Comparison of ENCODE assay signal across 11 cellular contexts in genomic region chr1:167631386-167631941, GRCh38. TPM values are rescaled to one million over a fixed set of nuclear protein-coding genes. Genes with fewer than 3 reads are reported as not detected.
DNase-seq lines count a peak whose midpoint lies in the region; ATAC-seq and TF ChIP-seq lines count a peak whose summit lies in the region.
"Had no signal": no experiment of that assay in that cellular context is flagged by ENCODE, and none has a peak within 500 bp of the region (broad histone marks: within the 10 kb centered on the region; RNA-seq: fewer than 3 reads in every experiment).

No MANE protein-coding gene starts in this region.

- no peaks in the 10 kb centered on the region for H3K36me3 ChIP-seq in right lobe of liver
- H3K36me3 ChIP-seq in subcutaneous abdominal adipose tissue (ENCODE audit: control insufficient read depth in 5 of 5, insufficient read depth in 5 of 5, low read length in 5 of 5) = no peaks in the 10 kb centered on the region

- WGBS in right lobe of liver (ENCODE audit: insufficient coverage, low coverage, low lambda C conversion rate, missing lambda C conversion rate) = 46% methylated on average over 3 of the region's 3 CpGs

- H3K27me3 Mint-ChIP-seq in activated CD4-positive, alpha-beta T cell treated with anti-CD3 and anti-CD28 coated beads for 36 hours = no peaks in the 10 kb centered on the region
- H3K27me3 Mint-ChIP-seq in activated CD4-positive, alpha-beta memory T cell treated with anti-CD3 and anti-CD28 coated beads for 36 hours = no peaks in the 10 kb centered on the region

- peaks cover 79% of the 10 kb centered on the region for H3K4me1 Mint-ChIP-seq in activated CD4-positive, alpha-beta T cell treated with anti-CD3 and anti-CD28 coated beads for 36 hours
- peaks cover 68% of the 10 kb centered on the region for H3K4me1 Mint-ChIP-seq in activated CD4-positive, alpha-beta memory T cell treated with anti-CD3 and anti-CD28 coated beads for 36 hours (ENCODE audit: low read depth)

- peak overlapping the region; percentile 85 for H3K4me3 Mint-ChIP-seq in activated CD4-positive, alpha-beta T cell treated with anti-CD3 and anti-CD28 coated beads for 36 hours
- peak overlapping the region; percentile 93 for H3K4me3 Mint-ChIP-seq in activated CD4-positive, alpha-beta memory T cell treated with anti-CD3 and anti-CD28 coated beads for 36 hours

- intact Hi-C loops in activated CD4-positive, alpha-beta T cell treated with anti-CD3 and anti-CD28 coated beads for 36 hours (cut with DNase I, micrococcal nuclease) = loop anchor here (2.0 to 10.0 kb wide), 4 partner anchors 57 to 409 kb away; partner anchors contain the start of genes CREG1 (in 1 of the 2), DCAF6 (in 1 of the 2) and MPC2 (in 1 of the 2)
- intact Hi-C loops in activated CD4-positive, alpha-beta memory T cell treated with anti-CD3 and anti-CD28 coated beads for 36 hours (cut with micrococcal nuclease) = loop anchor here (2.0 to 5.0 kb wide), 2 partner anchors 79 to 306 kb away; partner anchors contain the start of genes CREG1, DCAF6 and MPC2
- intact Hi-C loops in right lobe of liver (cut with DNase I) = no loop called here

- no peak for ATAC-seq in activated CD4-positive, alpha-beta T cell treated with anti-CD3 and anti-CD28 coated beads for 36 hours
- ATAC-seq in right lobe of liver = no peak
- ATAC-seq in GM19452 (IDR thresholded peaks at IDR 0.05; ENCODE audit: unreplicated experiment) = no peak
- ATAC-seq in HG02870 (IDR thresholded peaks at IDR 0.05; ENCODE audit: unreplicated experiment) = no peak
- ATAC-seq in GM19035 (IDR thresholded peaks at IDR 0.05; ENCODE audit: unreplicated experiment) = no peak
- ATAC-seq: body of pancreas had no signal

- H3K27ac ChIP-seq in right lobe of liver (peak overlapping the region in 2 of 3 donors; percentile 84 to 87), subcutaneous abdominal adipose tissue (ENCODE audit: low read depth, low read length) (no peak overlapping the region)
- H3K27ac ChIP-seq: A549 had no signal

- TF ChIP-seq CTCF in right lobe of liver (IDR thresholded peaks at IDR 0.05) = no peak

- H3K9me3 ChIP-seq in right lobe of liver = no peaks in the 10 kb centered on the region
- no peaks in the 10 kb centered on the region for H3K9me3 ChIP-seq in subcutaneous abdominal adipose tissue (ENCODE audit: control insufficient read depth in 5 of 5, low read length in 5 of 5)
- H3K9me3 ChIP-seq: A549, body of pancreas had no signal

- TF ChIP-seq POLR2A in right lobe of liver (IDR thresholded peaks at IDR 0.05) = no peak

- no peaks in the 10 kb centered on the region for H3K9me3 Mint-ChIP-seq in activated CD4-positive, alpha-beta T cell treated with anti-CD3 and anti-CD28 coated beads for 36 hours (ENCODE audit: low read depth)
- H3K9me3 Mint-ChIP-seq in activated CD4-positive, alpha-beta memory T cell treated with anti-CD3 and anti-CD28 coated beads for 36 hours = no peaks in the 10 kb centered on the region

- H3K27me3 ChIP-seq in right lobe of liver = no peaks in the 10 kb centered on the region
- peaks cover 0 to 3% (median 2%) of the 10 kb centered on the region in 5 donors for H3K27me3 ChIP-seq in subcutaneous abdominal adipose tissue (ENCODE audit: control insufficient read depth in 5 of 5, insufficient read depth in 4 of 5, low read length in 5 of 5)
- H3K27me3 ChIP-seq: body of pancreas had no signal

- peak overlapping the region; percentile 55 to 57 (median 55) for H3K4me3 ChIP-seq in right lobe of liver
- peak overlapping the region in 4 of 5 donors; percentile 42 to 80 (median 73) for H3K4me3 ChIP-seq in subcutaneous abdominal adipose tissue (ENCODE audit: low read depth in 1 of 5, low read length in 5 of 5)
- H3K4me3 ChIP-seq: A549, body of pancreas had no signal

- H3K36me3 Mint-ChIP-seq in activated CD4-positive, alpha-beta T cell treated with anti-CD3 and anti-CD28 coated beads for 36 hours (ENCODE audit: low read depth) = peaks cover 30% of the 10 kb centered on the region
- peaks cover 31% of the 10 kb centered on the region for H3K36me3 Mint-ChIP-seq in activated CD4-positive, alpha-beta memory T cell treated with anti-CD3 and anti-CD28 coated beads for 36 hours

- CTCF ChIA-PET in activated CD4-positive, alpha-beta T cell treated with anti-CD3 and anti-CD28 coated beads for 36 hours (lab: Charles Lee) = interaction anchor here (0.7 to 3.1 kb wide), 7 partner anchors 11 to 84 kb away, joined by 3 to 27 read pairs (median 6); no protein-coding TSS in a partner anchor
- CTCF ChIA-PET in activated CD4-positive, alpha-beta memory T cell treated with anti-CD3 and anti-CD28 coated beads for 36 hours (lab: Charles Lee) = interaction anchor here (0.8 to 8.5 kb wide), 8 partner anchors 15 to 411 kb away, joined by 3 to 98 read pairs (median 4); no protein-coding TSS in a partner anchor

- DNase-seq in activated CD4-positive, alpha-beta T cell treated with anti-CD3 and anti-CD28 coated beads for 36 hours = peak; percentile 24
- no peak for DNase-seq in activated CD4-positive, alpha-beta T cell treated with anti-CD3 and anti-CD28 coated beads for 1 hour
- DNase-seq in activated CD4-positive, alpha-beta memory T cell treated with anti-CD3 and anti-CD28 coated beads for 36 hours = no peak
- no peak for DNase-seq in right lobe of liver
- DNase-seq: body of pancreas, NCI-H2171 had no signal

- POLR2A ChIA-PET in activated CD4-positive, alpha-beta T cell treated with anti-CD3 and anti-CD28 coated beads for 36 hours (lab: Charles Lee) = interaction anchor here (0.5 to 2.0 kb wide), 4 partner anchors 9 to 753 kb away, joined by 3 to 7 read pairs (median 4); no protein-coding TSS in a partner anchor
- POLR2A ChIA-PET in activated CD4-positive, alpha-beta memory T cell treated with anti-CD3 and anti-CD28 coated beads for 36 hours (lab: Charles Lee) = interaction anchor here (0.8 to 3.9 kb wide), 11 partner anchors 10 to 411 kb away, joined by 3 to 23 read pairs (median 5); partner anchors contain the start of genes CREG1, DCAF6 and POU2F1

- H3K9ac ChIP-seq in subcutaneous abdominal adipose tissue (ENCODE audit: low read length in 5 of 5) = peak overlapping the region in 1 of 5 donors; percentile 74

- H3K4me1 ChIP-seq in right lobe of liver = peaks cover 0 to 2% (median 0%) of the 10 kb centered on the region in 4 donors
- peaks cover 1 to 72% (median 32%) of the 10 kb centered on the region in 5 donors for H3K4me1 ChIP-seq in subcutaneous abdominal adipose tissue (ENCODE audit: control insufficient read depth in 5 of 5, insufficient read depth in 5 of 5, low read length in 5 of 5)

- H3K27ac Mint-ChIP-seq in activated CD4-positive, alpha-beta T cell treated with anti-CD3 and anti-CD28 coated beads for 36 hours = peak overlapping the region; percentile 97
- peak overlapping the region; percentile 97 for H3K27ac Mint-ChIP-seq in activated CD4-positive, alpha-beta memory T cell treated with anti-CD3 and anti-CD28 coated beads for 36 hours

RNA-seq across cellular contexts. Expression of gene RCSD1, which starts 1.4 kb away (rescaled TPM):
- 10 to 100 TPM; 59.9 to 62.0 TPM for total RNA-seq in activated CD4-positive, alpha-beta T cell treated with anti-CD3 and anti-CD28 coated beads for 36 hours
- total RNA-seq in activated CD4-positive, alpha-beta memory T cell treated with anti-CD3 and anti-CD28 coated beads for 36 hours = 10 to 100 TPM; 61.7 to 65.8 TPM
- total RNA-seq in right lobe of liver = 1 to 10 TPM; 2.4 to 8.4 (median 5.0) TPM

Comparison
In these comparisons a context has a peak if more than half of its experiments do, and no peak if none do; other contexts are left out.
1. RNA of gene RCSD1, which starts 1.4 kb away (total RNA-seq): 61.7 to 65.8 TPM in activated CD4-positive, alpha-beta memory T cell treated with anti-CD3 and anti-CD28 coated beads for 36 hours and 59.9 to 62.0 TPM in activated CD4-positive, alpha-beta T cell treated with anti-CD3 and anti-CD28 coated beads for 36 hours; 2.4 to 8.4 TPM in right lobe of liver; every median in the first group is over 4 times any median in the second.
2. intact Hi-C loops: an anchor here in activated CD4-positive, alpha-beta T cell treated with anti-CD3 and anti-CD28 coated beads for 36 hours (2.0 to 10.0 kb wide) and activated CD4-positive, alpha-beta memory T cell treated with anti-CD3 and anti-CD28 coated beads for 36 hours (2.0 to 5.0 kb wide); none called in right lobe of liver.